29 cellular contexts compared by ENCODE assay signal in genomic region chr1:224458296-224458695, GRCh38. TPM values are rescaled to one million over a fixed set of nuclear protein-coding genes. Genes with fewer than 3 reads are reported as not detected.
DNase-seq lines count a peak whose midpoint lies in the region; ATAC-seq and TF ChIP-seq lines count a peak whose summit lies in the region.
"Had no signal": no experiment of that assay in that cellular context is flagged by ENCODE, and none has a peak within 500 bp of the region (broad histone marks: within the 10 kb centered on the region; RNA-seq: fewer than 3 reads in every experiment).

No MANE protein-coding gene starts in this region.

- H3K9me3 ChIP-seq in muscle layer of colon (ENCODE audit: low read length): no peaks in the 10 kb centered on the region
- no peaks in the 10 kb centered on the region for H3K9me3 ChIP-seq in tibial nerve
- H3K9me3 ChIP-seq: colonic mucosa, SK-N-SH, thyroid gland had no signal

- H3K36me3 ChIP-seq in muscle layer of colon (ENCODE audit: insufficient read depth, low read length): no peaks in the 10 kb centered on the region
- H3K36me3 ChIP-seq in tibial nerve: no peaks in the 10 kb centered on the region
- H3K36me3 ChIP-seq: colonic mucosa, neural progenitor cell, thyroid gland had no signal

- TF ChIP-seq CTCF in tibial nerve (IDR thresholded peaks at IDR 0.05): no peak

- no peak overlapping the region for H3K4me3 Mint-ChIP-seq in T-helper 2 cell treated with Interferon-gamma antibody and Interleukin-4, amounts not matched to agents 5 μg/mL and 100 μg/mL, for 36 hours
- H3K4me3 Mint-ChIP-seq: activated CD8-positive, alpha-beta T cell treated with anti-CD3 and anti-CD28 coated beads for 36 hours; activated naive CD8-positive, alpha-beta T cell treated with anti-CD3 and anti-CD28 coated beads, Interleukin-2, amount 10 ng/mL, durations not matched to agents 7 days and 5 days; memory B cell; neural progenitor cell; T-helper 1 cell treated with Interleukin-12 subunit alpha and Interleukin-12 subunit beta and Interleukin-4 antibody, amounts not matched to agents 30 μg/mL and 1 μg/mL, for 36 hours had no signal

- H3K9ac ChIP-seq in muscle layer of colon (ENCODE audit: low read length): no peak overlapping the region
- H3K9ac ChIP-seq: neural progenitor cell, SK-N-SH had no signal

- DNase-seq in T-helper 2 cell treated with Interferon-gamma antibody and Interleukin-4, amounts not matched to agents 5 μg/mL and 100 μg/mL, for 36 hours (ENCODE audit: low spot score): no peak
- no peak for DNase-seq in T-helper 2 cell
- DNase-seq in SK-MEL-5 (ENCODE audit: low read depth, low spot score): peak; percentile 30
- no peak for DNase-seq in tibial nerve (ENCODE audit: low spot score in 2 of 2)
- DNase-seq in T1000 (lab: John Stamatoyannopoulos, UW): no peak
- no peak for DNase-seq in activated gamma-delta T cell (lab: John Stamatoyannopoulos, UW)
- DNase-seq: activated CD4-positive, CD25-positive, alpha-beta regulatory T cell treated with anti-CD3 and anti-CD28 coated beads, Interleukin-2, amount 50 U/mL, for 72 hours; activated CD8-positive, alpha-beta T cell treated with anti-CD3 and anti-CD28 coated beads for 36 hours; activated naive CD8-positive, alpha-beta T cell treated with anti-CD3 and anti-CD28 coated beads, Interleukin-2, amount 10 ng/mL, durations not matched to agents 7 days and 5 days; aorta; colonic mucosa; COR-L47; DMS53; effector CD8-positive, alpha-beta T cell; left colon; NCI-H146; RPMI8226; stimulated activated CD4-positive, alpha-beta T cell treated with anti-CD3 and anti-CD28 coated beads, Interleukin-1b, Interleukin-23, amount 100 ng/mL, for 48 hours; stimulated activated naive CD8-positive, alpha-beta T cell treated with anti-CD3 and anti-CD28 coated beads, Interleukin-15, Interleukin-2, amounts not matched to agents 100 U/mL and 50 U/mL, for 24 hours; thyroid gland had no signal

- H3K27ac ChIP-seq in muscle layer of colon (ENCODE audit: low read depth, low read length) (peak overlapping the region; percentile 43), tibial nerve (peak overlapping the region in 3 of 4 donors; percentile 20 to 95 (median 82))
- H3K27ac ChIP-seq: 22Rv1, colonic mucosa, neural progenitor cell had no signal

- peaks cover 1% of the 10 kb centered on the region for H3K36me3 Mint-ChIP-seq in T-helper 2 cell treated with Interferon-gamma antibody and Interleukin-4, amounts not matched to agents 5 μg/mL and 100 μg/mL, for 36 hours (ENCODE audit: low read depth)
- H3K36me3 Mint-ChIP-seq: activated naive CD8-positive, alpha-beta T cell treated with anti-CD3 and anti-CD28 coated beads, Interleukin-2, amount 10 ng/mL, durations not matched to agents 7 days and 5 days; memory B cell had no signal

- H3K27me3 ChIP-seq in muscle layer of colon (ENCODE audit: control insufficient read depth in 1 of 2, insufficient read depth in 2 of 2, low read length in 2 of 2): no peaks in the 10 kb centered on the region
- no peaks in the 10 kb centered on the region for H3K27me3 ChIP-seq in tibial nerve
- H3K27me3 ChIP-seq: colonic mucosa, neural progenitor cell, thyroid gland had no signal

- in situ Hi-C loops in SK-MEL-5 (cut with HindIII; ENCODE audit: low pct_unique_long_range_greater_than_20kb, low sequenced_read_pairs): no loop called here

- TF ChIP-seq EP300 in tibial nerve (IDR thresholded peaks at IDR 0.05): no peak

- peak overlapping the region; percentile 57 for H3K27ac Mint-ChIP-seq in T-helper 2 cell treated with Interferon-gamma antibody and Interleukin-4, amounts not matched to agents 5 μg/mL and 100 μg/mL, for 36 hours
- H3K27ac Mint-ChIP-seq: activated CD8-positive, alpha-beta T cell treated with anti-CD3 and anti-CD28 coated beads for 36 hours; activated naive CD8-positive, alpha-beta T cell treated with anti-CD3 and anti-CD28 coated beads, Interleukin-2, amount 10 ng/mL, durations not matched to agents 7 days and 5 days; activated T-helper 2 cell treated with anti-CD3 and anti-CD28 coated beads, Interferon-gamma antibody, Interleukin-2, Interleukin-4, amounts not matched to agents 10 μg/mL and 5 μg/mL and 100 μg/mL, durations not matched to agents 14 hours and 24 hours and 36 hours; memory B cell; T-helper 1 cell treated with Interleukin-12 subunit alpha and Interleukin-12 subunit beta and Interleukin-4 antibody, amounts not matched to agents 30 μg/mL and 1 μg/mL, for 36 hours had no signal

- peaks cover 17% of the 10 kb centered on the region for H3K4me1 Mint-ChIP-seq in T-helper 2 cell treated with Interferon-gamma antibody and Interleukin-4, amounts not matched to agents 5 μg/mL and 100 μg/mL, for 36 hours (ENCODE audit: low read depth)

- no peak for ATAC-seq in HG03520 (IDR thresholded peaks at IDR 0.05; ENCODE audit: unreplicated experiment)
- ATAC-seq: left colon; stimulated activated naive CD8-positive, alpha-beta T cell treated with anti-CD3 and anti-CD28 coated beads, Interleukin-15, Interleukin-2, amounts not matched to agents 100 U/mL and 50 U/mL, for 24 hours had no signal

- H3K9me3 Mint-ChIP-seq in T-helper 2 cell treated with Interferon-gamma antibody and Interleukin-4, amounts not matched to agents 5 μg/mL and 100 μg/mL, for 36 hours: no peaks in the 10 kb centered on the region
- H3K9me3 Mint-ChIP-seq: activated CD8-positive, alpha-beta T cell treated with anti-CD3 and anti-CD28 coated beads for 36 hours; activated naive CD8-positive, alpha-beta T cell treated with anti-CD3 and anti-CD28 coated beads, Interleukin-2, amount 10 ng/mL, durations not matched to agents 7 days and 5 days; activated T-helper 2 cell treated with anti-CD3 and anti-CD28 coated beads, Interferon-gamma antibody, Interleukin-2, Interleukin-4, amounts not matched to agents 10 μg/mL and 5 μg/mL and 100 μg/mL, durations not matched to agents 14 hours and 24 hours and 36 hours; memory B cell; neural progenitor cell; T-helper 1 cell treated with Interleukin-12 subunit alpha and Interleukin-12 subunit beta and Interleukin-4 antibody, amounts not matched to agents 30 μg/mL and 1 μg/mL, for 36 hours had no signal

- no peak for TF ChIP-seq POLR2A in tibial nerve (IDR thresholded peaks at IDR 0.05)

- no peaks in the 10 kb centered on the region for H3K27me3 Mint-ChIP-seq in T-helper 2 cell treated with Interferon-gamma antibody and Interleukin-4, amounts not matched to agents 5 μg/mL and 100 μg/mL, for 36 hours (ENCODE audit: low read depth)
- H3K27me3 Mint-ChIP-seq: activated CD8-positive, alpha-beta T cell treated with anti-CD3 and anti-CD28 coated beads for 36 hours; activated naive CD8-positive, alpha-beta T cell treated with anti-CD3 and anti-CD28 coated beads, Interleukin-2, amount 10 ng/mL, durations not matched to agents 7 days and 5 days; memory B cell had no signal

- WGBS in tibial nerve, 2 donors: 92 to 93% methylated on average over 3 to 4 of the region's 4 CpGs

- H3K4me1 ChIP-seq in muscle layer of colon (ENCODE audit: insufficient read depth, low read length) (peaks cover 40% of the 10 kb centered on the region), tibial nerve (peaks cover 0 to 34% (median 8%) of the 10 kb centered on the region in 4 donors)

- H3K4me3 ChIP-seq in muscle layer of colon (ENCODE audit: low read depth in 1 of 2, low read length in 2 of 2): no peak overlapping the region
- H3K4me3 ChIP-seq in tibial nerve: no peak overlapping the region
- H3K4me3 ChIP-seq: colonic mucosa, neural progenitor cell, smooth muscle cell, thyroid gland had no signal

RNA-seq across cellular contexts. Expression of gene WDR26, which starts 23.7 kb away (rescaled TPM):
- 40.3 and 44.4 TPM in 2 replicates for total RNA-seq in SK-MEL-5 (2014; rRNA removed; shearing (Covaris generic))
- polyA plus RNA-seq in SK-MEL-5 (2015; cell fraction: cytosol; rRNA removed): 47.7 and 68.8 TPM in 2 replicates
- polyA plus RNA-seq in SK-MEL-5 (2015; cell fraction: nucleus; rRNA removed): 88.8 and 94.5 TPM in 2 replicates
- total RNA-seq in tibial nerve: 10 to 100 TPM; 61.5 to 78.7 (median 71.9) TPM
